ENCODE assay signal across 9 cellular contexts in genomic region chrX:71493111-71493613, GRCh38. TPM values are rescaled to one million over a fixed set of nuclear protein-coding genes. Genes with fewer than 3 reads are reported as not detected.
DNase-seq lines count a peak whose midpoint lies in the region; ATAC-seq and TF ChIP-seq lines count a peak whose summit lies in the region.
"Had no signal": no experiment of that assay in that cellular context is flagged by ENCODE, and none has a peak within 500 bp of the region (broad histone marks: within the 10 kb centered on the region; RNA-seq: fewer than 3 reads in every experiment).

No MANE protein-coding gene starts in this region.

- no peak overlapping the region for H2BK120ac ChIP-seq in trophoblast cell (ENCODE audit: insufficient read depth, low read length, poor library complexity)

- H3K18ac ChIP-seq in trophoblast cell (ENCODE audit: low read length) = no peak overlapping the region

- H4K20me1 ChIP-seq in PC-3 (ENCODE audit: low read length) = no peaks in the 10 kb centered on the region

- TF ChIP-seq CTCF in PC-3 (conservative IDR thresholded peaks at IDR 0.05; ENCODE audit: low read depth, low read length) (no peak), esophagus squamous epithelium (IDR thresholded peaks at IDR 0.05) (no peak)

- H2AFZ ChIP-seq in PC-3 (ENCODE audit: low read length) (peak overlapping the region; percentile 93), trophoblast cell (ENCODE audit: insufficient read depth, low read length, poor library complexity) (no peak overlapping the region)

- H3K14ac ChIP-seq in trophoblast cell (ENCODE audit: low read length) = no peak overlapping the region

- POLR2A ChIA-PET in PC-3 (lab: Charles Lee; ENCODE audit: unreplicated experiment) = interaction anchor here (0.6 kb wide), 1 partner anchor 45 kb away, joined by 4 read pairs; no protein-coding TSS in a partner anchor

- H3K36me3 ChIP-seq in PC-3 (ENCODE audit: low read depth, low read length) = no peaks in the 10 kb centered on the region
- H3K36me3 ChIP-seq in esophagus squamous epithelium = no peaks in the 10 kb centered on the region
- no peaks in the 10 kb centered on the region for H3K36me3 ChIP-seq in trophoblast cell (ENCODE audit: control insufficient read depth in 1 of 2, insufficient read depth in 2 of 2, low read length in 2 of 2)
- no peaks in the 10 kb centered on the region for H3K36me3 ChIP-seq in effector memory CD4-positive, alpha-beta T cell (ENCODE audit: control insufficient read depth, insufficient read depth, low read length)

- no peak overlapping the region for H2BK12ac ChIP-seq in trophoblast cell (ENCODE audit: low read length)

- H3K4me1 ChIP-seq in PC-3 (ENCODE audit: insufficient read depth, low read length) (no peaks in the 10 kb centered on the region), esophagus squamous epithelium (peaks cover 0 to 14% (median 0%) of the 10 kb centered on the region in 3 donors), trophoblast cell (ENCODE audit: control insufficient read depth in 1 of 2, insufficient read depth in 2 of 2, low read length in 2 of 2) (no peaks in the 10 kb centered on the region)
- no peaks in the 10 kb centered on the region for H3K4me1 ChIP-seq in effector memory CD4-positive, alpha-beta T cell (ENCODE audit: control insufficient read depth, insufficient read depth, low read length, poor library complexity, severe bottlenecking)

- no peaks in the 10 kb centered on the region for H3K9me3 ChIP-seq in PC-3 (ENCODE audit: low read length)
- no peaks in the 10 kb centered on the region for H3K9me3 ChIP-seq in esophagus squamous epithelium
- no peaks in the 10 kb centered on the region for H3K9me3 ChIP-seq in trophoblast cell (ENCODE audit: insufficient read depth, low read depth, low read length)
- no peaks in the 10 kb centered on the region for H3K9me3 ChIP-seq in effector memory CD4-positive, alpha-beta T cell (ENCODE audit: control insufficient read depth, low read length)

- no peak overlapping the region for H4K12ac ChIP-seq in trophoblast cell (ENCODE audit: low read depth, low read length)

- H4K8ac ChIP-seq in trophoblast cell (ENCODE audit: low read depth, low read length) = no peak overlapping the region

- H3K27ac ChIP-seq in PC-3 (ENCODE audit: low read length) (no peak overlapping the region), esophagus squamous epithelium (peak overlapping the region in 3 of 4 donors; percentile 26 to 55 (median 46)), trophoblast cell (ENCODE audit: low read depth, low read length) (no peak overlapping the region)
- no peak overlapping the region for H3K27ac ChIP-seq in effector memory CD4-positive, alpha-beta T cell (ENCODE audit: insufficient read depth, low read length, poor library complexity, severe bottlenecking)

- H3K23ac ChIP-seq in trophoblast cell (ENCODE audit: low read length) = no peak overlapping the region

- no peak overlapping the region for H2BK5ac ChIP-seq in trophoblast cell (ENCODE audit: low read depth, low read length, poor library complexity)

- H2AK5ac ChIP-seq in trophoblast cell (ENCODE audit: low read length) = no peak overlapping the region

- no peaks in the 10 kb centered on the region for H3K9me2 ChIP-seq in PC-3 (replicated peaks; ENCODE audit: low read length)

- intact Hi-C loops in PC-3 (cut with micrococcal nuclease) (no loop called here), esophagus squamous epithelium (cut with DNase I) (no loop called here)

- H3K27me3 ChIP-seq in PC-3 (ENCODE audit: low read length) = no peaks in the 10 kb centered on the region
- no peaks in the 10 kb centered on the region for H3K27me3 ChIP-seq in esophagus squamous epithelium
- no peaks in the 10 kb centered on the region for H3K27me3 ChIP-seq in trophoblast cell (ENCODE audit: insufficient read depth, low read length)
- no peaks in the 10 kb centered on the region for H3K27me3 ChIP-seq in effector memory CD4-positive, alpha-beta T cell (replicated peaks; ENCODE audit: control insufficient read depth, insufficient read depth, low read length, poor library complexity, severe bottlenecking)

- H3K4me2 ChIP-seq in PC-3 (ENCODE audit: low read length) = peak overlapping the region; percentile 88
- H3K4me2 ChIP-seq in trophoblast cell (ENCODE audit: low read length) = no peak overlapping the region

- 32 to 62% methylated on average over 11 to 13 of the region's 16 CpGs for WGBS in esophagus squamous epithelium, 2 donors
- WGBS in trophoblast cell (ENCODE audit: extremely low coverage, insufficient coverage, insufficient read length) = no CpG with 5 or more reads among the region's 16 CpGs

- ATAC-seq in PC-3 (no peak; the same call in 1 of the 2 replicates), GM18520 (IDR thresholded peaks at IDR 0.05; ENCODE audit: unreplicated experiment) (no peak)

- peak overlapping the region; percentile 69 for H3K4me3 ChIP-seq in PC-3 (ENCODE audit: low read length)
- H3K4me3 ChIP-seq in esophagus squamous epithelium = peak overlapping the region; percentile 44 to 73 (median 50)
- no peak overlapping the region for H3K4me3 ChIP-seq in trophoblast cell (ENCODE audit: low read depth, low read length)
- no peak overlapping the region for H3K4me3 ChIP-seq in effector memory CD4-positive, alpha-beta T cell (ENCODE audit: insufficient read depth, low read depth, low read length, poor library complexity, severe bottlenecking)

- no peak for TF ChIP-seq POLR2A in esophagus squamous epithelium (IDR thresholded peaks at IDR 0.05)

- no peaks in the 10 kb centered on the region for H3K79me2 ChIP-seq in PC-3 (ENCODE audit: low read length)
- H3K79me2 ChIP-seq in trophoblast cell (ENCODE audit: control insufficient read depth, insufficient read depth, low read length, poor library complexity) = no peaks in the 10 kb centered on the region

- peak; percentile 10 for DNase-seq in CD1c-positive myeloid dendritic cell (ENCODE audit: extremely low spot score)
- DNase-seq in PC-3 = no peak
- DNase-seq in esophagus squamous epithelium (lab: John Stamatoyannopoulos, UW) = no peak
- DNase-seq in trophoblast cell = peak; percentile 20 to 60
- DNase-seq in effector memory CD4-positive, alpha-beta T cell = no peak
- DNase-seq in stimulated activated CD4-positive, alpha-beta T cell treated with anti-CD3 and anti-CD28 coated beads, Interleukin-2, amount 100 ng/mL, for 24 hours = no peak
- no peak for DNase-seq in SKM-1 treated with dmso at 0.1 percent for 144 hours (lab: John Stamatoyannopoulos, UW; ENCODE audit: unreplicated experiment)
- DNase-seq: NCI-H2171 treated with DMSO at 0.1 percent for 48 hours had no signal

- no peaks in the 10 kb centered on the region for H3K79me1 ChIP-seq in trophoblast cell (ENCODE audit: low read length)

- H3K9ac ChIP-seq in PC-3 (ENCODE audit: low read length) = peak overlapping the region; percentile 66
- H3K9ac ChIP-seq in trophoblast cell (ENCODE audit: low read length) = no peak overlapping the region

- no peak overlapping the region for H3K4ac ChIP-seq in trophoblast cell (ENCODE audit: low read depth, low read length)

- CTCF ChIA-PET in PC-3 (lab: Charles Lee) = no interaction called here

- no peaks in the 10 kb centered on the region for H3F3A ChIP-seq in PC-3 (ENCODE audit: low read length, unreplicated experiment)

- BruUV-seq in PC-3 (replicated peaks; lab: Mats Ljungman, UMichigan) = no TSS peak

- H4K91ac ChIP-seq in trophoblast cell (ENCODE audit: low read depth, low read length) = no peak overlapping the region

RNA-seq across cellular contexts. Expression of gene OGT, which starts 39.7 kb away (rescaled TPM):
- 94.2 and 99.8 TPM in 2 replicates for total RNA-seq in PC-3 (2014; rRNA removed)
- 100 to 1,000 TPM in 1 of 4 donors, 10 to 100 TPM in 3; 56.3 to 157 (median 67.0) TPM for total RNA-seq in esophagus squamous epithelium
- polyA plus RNA-seq in trophoblast cell (2013) = 40.2 and 40.4 TPM in 2 replicates

Comparison
In these comparisons a context has a peak if more than half of its experiments do, and no peak if none do; other contexts are left out.
1. DNase-seq: peak in CD1c-positive myeloid dendritic cell (single experiment) and trophoblast cell (2 of 2); none in PC-3 (single experiment), esophagus squamous epithelium (single experiment), effector memory CD4-positive, alpha-beta T cell (0 of 3), stimulated activated CD4-positive, alpha-beta T cell treated with anti-CD3 and anti-CD28 coated beads, Interleukin-2, amount 100 ng/mL, for 24 hours (0 of 2) and SKM-1 treated with dmso at 0.1 percent for 144 hours (single experiment).
2. H3K27ac ChIP-seq: peak in esophagus squamous epithelium (3 of 4); none in PC-3 (single experiment), trophoblast cell (single experiment) and effector memory CD4-positive, alpha-beta T cell (single experiment).
3. H3K4me3 ChIP-seq: peak in PC-3 (single experiment) and esophagus squamous epithelium (4 of 4); none in trophoblast cell (single experiment) and effector memory CD4-positive, alpha-beta T cell (single experiment).